In the genomic region with DNA sequence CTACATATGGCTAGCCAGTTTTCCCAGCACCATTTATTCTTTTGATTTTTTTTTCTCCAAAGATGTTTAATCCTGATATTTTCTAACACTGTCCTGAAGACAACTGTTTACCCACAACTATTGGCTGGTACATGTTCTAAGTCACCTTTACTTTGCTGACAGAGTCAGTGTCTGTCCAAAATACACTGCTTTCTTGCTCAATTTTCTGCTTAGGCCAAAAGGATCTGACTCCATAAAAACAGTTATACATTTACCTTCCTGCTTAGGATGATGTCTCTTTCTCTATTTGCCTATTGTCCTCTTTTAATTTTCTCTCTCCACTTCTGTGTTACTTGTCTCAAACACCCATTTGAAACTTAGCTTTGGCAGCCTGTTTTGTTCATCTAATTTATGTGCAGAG, we compare ENCODE assay signal across 34 cellular contexts. TPM values are rescaled to one million over a fixed set of nuclear protein-coding genes. Genes with fewer than 3 reads are reported as not detected.
"Had no signal": no experiment of that assay in that cellular context is flagged by ENCODE, and none has a peak within 500 bp of the region (broad histone marks: within the 10 kb centered on the region; RNA-seq: fewer than 3 reads in every experiment).

No MANE protein-coding gene starts in this region.

- H3K4me3 Mint-ChIP-seq: activated B cell treated with CpG ODN at 0.5 μM for 24 hours; activated CD4-positive, alpha-beta memory T cell treated with anti-CD3 and anti-CD28 coated beads, Interleukin-2, amount 10 ng/mL, durations not matched to agents 7 days and 5 days; activated CD4-positive, alpha-beta T cell treated with anti-CD3 and anti-CD28 coated beads, Interleukin-2, amount 10 ng/mL, durations not matched to agents 24 days and 14 days; activated CD8-positive, alpha-beta memory T cell treated with anti-CD3 and anti-CD28 coated beads, Interleukin-2, amount 10 ng/mL, durations not matched to agents 7 days and 5 days; activated CD8-positive, alpha-beta T cell treated with anti-CD3 and anti-CD28 coated beads, Interleukin-2, amount 10 ng/mL, durations not matched to agents 7 days and 5 days; activated naive CD4-positive, alpha-beta T cell treated with anti-CD3 and anti-CD28 coated beads, Interleukin-2, amount 10 ng/mL, durations not matched to agents 7 days and 5 days; activated naive CD4-positive, alpha-beta T cell treated with anti-CD3 and anti-CD28 coated beads, Interleukin-2, amount 50 U/mL, for 24 hours; activated naive CD8-positive, alpha-beta T cell; activated naive CD8-positive, alpha-beta T cell treated with anti-CD3 and anti-CD28 coated beads, Interleukin-2, amount 10 ng/mL, durations not matched to agents 7 days and 5 days; activated naive CD8-positive, alpha-beta T cell treated with anti-CD3 and anti-CD28 coated beads, Interleukin-2, amount 50 U/mL, for 24 hours; activated T-cell treated with anti-CD3 and anti-CD28 coated beads, Interleukin-2, amount 50 U/mL, for 24 hours; brain; T-helper 1 cell treated with Interleukin-12 subunit alpha and Interleukin-12 subunit beta and Interleukin-4 antibody, amounts not matched to agents 30 μg/mL and 1 μg/mL, for 36 hours; T-helper 2 cell treated with Interferon-gamma antibody and Interleukin-4, amounts not matched to agents 5 μg/mL and 100 μg/mL, for 36 hours had no signal

- H3K27me3 ChIP-seq: ascending aorta had no signal

- H3K4me1 Mint-ChIP-seq: activated B cell treated with CpG ODN at 0.5 μM for 24 hours; activated CD4-positive, alpha-beta memory T cell treated with anti-CD3 and anti-CD28 coated beads, Interleukin-2, amount 10 ng/mL, durations not matched to agents 7 days and 5 days; activated CD4-positive, alpha-beta T cell treated with anti-CD3 and anti-CD28 coated beads, Interleukin-2, amount 10 ng/mL, durations not matched to agents 24 days and 14 days; activated CD8-positive, alpha-beta memory T cell treated with anti-CD3 and anti-CD28 coated beads, Interleukin-2, amount 10 ng/mL, durations not matched to agents 7 days and 5 days; activated naive CD4-positive, alpha-beta T cell treated with anti-CD3 and anti-CD28 coated beads, Interleukin-2, amount 10 ng/mL, durations not matched to agents 7 days and 5 days; activated naive CD4-positive, alpha-beta T cell treated with anti-CD3 and anti-CD28 coated beads, Interleukin-2, amount 50 U/mL, for 24 hours; activated naive CD8-positive, alpha-beta T cell treated with anti-CD3 and anti-CD28 coated beads, Interleukin-2, amount 10 ng/mL, durations not matched to agents 7 days and 5 days; activated naive CD8-positive, alpha-beta T cell treated with anti-CD3 and anti-CD28 coated beads, Interleukin-2, amount 50 U/mL, for 24 hours; brain had no signal

- H3K36me3 Mint-ChIP-seq: activated CD8-positive, alpha-beta memory T cell treated with anti-CD3 and anti-CD28 coated beads, Interleukin-2, amount 10 ng/mL, durations not matched to agents 7 days and 5 days; activated naive CD4-positive, alpha-beta T cell treated with anti-CD3 and anti-CD28 coated beads, Interleukin-2, amount 10 ng/mL, durations not matched to agents 7 days and 5 days; activated naive CD4-positive, alpha-beta T cell treated with anti-CD3 and anti-CD28 coated beads, Interleukin-2, amount 50 U/mL, for 24 hours; activated naive CD8-positive, alpha-beta T cell; activated naive CD8-positive, alpha-beta T cell treated with anti-CD3 and anti-CD28 coated beads, Interleukin-2, amount 10 ng/mL, durations not matched to agents 7 days and 5 days; brain had no signal

- H3K36me3 ChIP-seq: ascending aorta had no signal

- H3K27ac ChIP-seq: ascending aorta, VCaP had no signal

- H3K9me3 ChIP-seq: ascending aorta had no signal

- H3K4me3 ChIP-seq: ascending aorta had no signal

- H3K27me3 Mint-ChIP-seq: activated B cell treated with CpG ODN at 0.5 μM for 24 hours; activated CD4-positive, alpha-beta memory T cell treated with anti-CD3 and anti-CD28 coated beads, Interleukin-2, amount 10 ng/mL, durations not matched to agents 7 days and 5 days; activated CD4-positive, alpha-beta T cell treated with anti-CD3 and anti-CD28 coated beads, Interleukin-2, amount 10 ng/mL, durations not matched to agents 24 days and 14 days; activated CD8-positive, alpha-beta memory T cell treated with anti-CD3 and anti-CD28 coated beads, Interleukin-2, amount 10 ng/mL, durations not matched to agents 7 days and 5 days; activated naive CD4-positive, alpha-beta T cell treated with anti-CD3 and anti-CD28 coated beads, Interleukin-2, amount 10 ng/mL, durations not matched to agents 7 days and 5 days; activated naive CD8-positive, alpha-beta T cell treated with anti-CD3 and anti-CD28 coated beads, Interleukin-2, amount 50 U/mL, for 24 hours; brain had no signal

- H3K27ac Mint-ChIP-seq: activated B cell treated with CpG ODN at 0.5 μM for 24 hours; activated CD4-positive, alpha-beta memory T cell treated with anti-CD3 and anti-CD28 coated beads, Interleukin-2, amount 10 ng/mL, durations not matched to agents 7 days and 5 days; activated CD4-positive, alpha-beta T cell treated with anti-CD3 and anti-CD28 coated beads, Interleukin-2, amount 10 ng/mL, durations not matched to agents 24 days and 14 days; activated CD8-positive, alpha-beta memory T cell treated with anti-CD3 and anti-CD28 coated beads, Interleukin-2, amount 10 ng/mL, durations not matched to agents 7 days and 5 days; activated CD8-positive, alpha-beta T cell treated with anti-CD3 and anti-CD28 coated beads, Interleukin-2, amount 10 ng/mL, durations not matched to agents 7 days and 5 days; activated naive CD4-positive, alpha-beta T cell treated with anti-CD3 and anti-CD28 coated beads, Interleukin-2, amount 10 ng/mL, durations not matched to agents 7 days and 5 days; activated naive CD4-positive, alpha-beta T cell treated with anti-CD3 and anti-CD28 coated beads, Interleukin-2, amount 50 U/mL, for 24 hours; activated naive CD8-positive, alpha-beta T cell; activated naive CD8-positive, alpha-beta T cell treated with anti-CD3 and anti-CD28 coated beads, Interleukin-2, amount 10 ng/mL, durations not matched to agents 7 days and 5 days; activated naive CD8-positive, alpha-beta T cell treated with anti-CD3 and anti-CD28 coated beads, Interleukin-2, amount 50 U/mL, for 24 hours; activated T-cell treated with anti-CD3 and anti-CD28 coated beads, Interleukin-2, amount 50 U/mL, for 24 hours; activated T-helper 2 cell treated with anti-CD3 and anti-CD28 coated beads, Interferon-gamma antibody, Interleukin-2, Interleukin-4, amounts not matched to agents 10 μg/mL and 5 μg/mL and 100 μg/mL, durations not matched to agents 14 hours and 24 hours and 36 hours; brain; T-helper 1 cell treated with Interleukin-12 subunit alpha and Interleukin-12 subunit beta and Interleukin-4 antibody, amounts not matched to agents 30 μg/mL and 1 μg/mL, for 36 hours; T-helper 2 cell treated with Interferon-gamma antibody and Interleukin-4, amounts not matched to agents 5 μg/mL and 100 μg/mL, for 36 hours had no signal

- ATAC-seq: activated CD8-positive, alpha-beta memory T cell treated with anti-CD3 and anti-CD28 coated beads, Interleukin-2, amount 10 ng/mL, durations not matched to agents 7 days and 5 days; activated CD8-positive, alpha-beta T cell treated with anti-CD3 and anti-CD28 coated beads, Interleukin-2, amount 10 ng/mL, durations not matched to agents 7 days and 5 days; activated naive CD8-positive, alpha-beta T cell treated with anti-CD3 and anti-CD28 coated beads, Interleukin-2, amount 50 U/mL, for 24 hours had no signal

- DNase-seq: activated B cell treated with CpG ODN at 0.5 μM for 24 hours; activated CD4-positive, alpha-beta memory T cell treated with anti-CD3 and anti-CD28 coated beads, Interleukin-2, amount 10 ng/mL, durations not matched to agents 7 days and 5 days; activated CD4-positive, alpha-beta T cell treated with anti-CD3 and anti-CD28 coated beads for 4 hours; activated CD4-positive, alpha-beta T cell treated with anti-CD3 and anti-CD28 coated beads, Interleukin-2, amount 10 ng/mL, durations not matched to agents 24 days and 14 days; activated CD4-positive, alpha-beta T cell treated with anti-CD3 and anti-CD28 coated beads, Interleukin-2, amount 50 U/mL, for 48 hours; activated CD4-positive, CD25-positive, alpha-beta regulatory T cell treated with anti-CD3 and anti-CD28 coated beads, Interleukin-2, amount 50 U/mL, for 72 hours; activated CD8-positive, alpha-beta memory T cell treated with anti-CD3 and anti-CD28 coated beads for 24 hours; activated CD8-positive, alpha-beta memory T cell treated with anti-CD3 and anti-CD28 coated beads, Interleukin-2, amount 10 ng/mL, durations not matched to agents 7 days and 5 days; activated CD8-positive, alpha-beta memory T cell treated with anti-CD3 and anti-CD28 coated beads, Interleukin-2, amount 50 U/mL, for 48 hours; activated CD8-positive, alpha-beta T cell treated with anti-CD3 and anti-CD28 coated beads, Interleukin-2, amount 10 ng/mL, durations not matched to agents 7 days and 5 days; activated effector memory CD4-positive, alpha-beta T cell treated with Interleukin-2 at 50 U/mL for 16 hours; activated gamma-delta T cell; activated naive CD4-positive, alpha-beta T cell treated with anti-CD3 and anti-CD28 coated beads, Interleukin-2, amount 10 ng/mL, durations not matched to agents 7 days and 5 days; activated naive CD4-positive, alpha-beta T cell treated with Interleukin-2 at 50 U/mL for 16 hours; activated naive CD8-positive, alpha-beta T cell treated with anti-CD3 and anti-CD28 coated beads, Interleukin-2, amount 10 ng/mL, durations not matched to agents 7 days and 5 days; activated naive CD8-positive, alpha-beta T cell treated with anti-CD3 and anti-CD28 coated beads, Interleukin-2, amount 50 U/mL, for 24 hours; activated T-cell treated with anti-CD3 and anti-CD28 coated beads, Interleukin-2, amount 50 U/mL, for 24 hours; activated T-cell treated with anti-CD3 and anti-CD28 coated beads, Interleukin-2, amount 50 U/mL, for 48 hours; amygdala; anterior cingulate cortex; central memory CD4-positive, alpha-beta T cell; T-helper 1 cell; T-helper 2 cell; T-helper 9 cell had no signal

- H3K9me3 Mint-ChIP-seq: activated CD4-positive, alpha-beta memory T cell treated with anti-CD3 and anti-CD28 coated beads, Interleukin-2, amount 10 ng/mL, durations not matched to agents 7 days and 5 days; activated CD4-positive, alpha-beta T cell treated with anti-CD3 and anti-CD28 coated beads, Interleukin-2, amount 10 ng/mL, durations not matched to agents 24 days and 14 days; activated naive CD4-positive, alpha-beta T cell treated with anti-CD3 and anti-CD28 coated beads, Interleukin-2, amount 10 ng/mL, durations not matched to agents 7 days and 5 days; activated naive CD4-positive, alpha-beta T cell treated with anti-CD3 and anti-CD28 coated beads, Interleukin-2, amount 50 U/mL, for 24 hours; activated naive CD8-positive, alpha-beta T cell treated with anti-CD3 and anti-CD28 coated beads, Interleukin-2, amount 10 ng/mL, durations not matched to agents 7 days and 5 days; activated T-cell treated with anti-CD3 and anti-CD28 coated beads, Interleukin-2, amount 50 U/mL, for 24 hours; activated T-helper 2 cell treated with anti-CD3 and anti-CD28 coated beads, Interferon-gamma antibody, Interleukin-2, Interleukin-4, amounts not matched to agents 10 μg/mL and 5 μg/mL and 100 μg/mL, durations not matched to agents 14 hours and 24 hours and 36 hours had no signal

- H3K4me1 ChIP-seq: ascending aorta had no signal

RNA-seq across cellular contexts. Expression of a gene that starts 3.2 kb away (rescaled TPM):
- total RNA-seq: activated B cell treated with CpG ODN at 0.5 μM for 24 hours; activated CD4-positive, alpha-beta memory T cell treated with anti-CD3 and anti-CD28 coated beads, Interleukin-2, amount 10 ng/mL, durations not matched to agents 7 days and 5 days; activated CD4-positive, alpha-beta T cell treated with anti-CD3 and anti-CD28 coated beads, Interleukin-2, amount 10 ng/mL, durations not matched to agents 24 days and 14 days; activated CD8-positive, alpha-beta memory T cell treated with anti-CD3 and anti-CD28 coated beads, Interleukin-2, amount 10 ng/mL, durations not matched to agents 7 days and 5 days; activated CD8-positive, alpha-beta T cell treated with anti-CD3 and anti-CD28 coated beads, Interleukin-2, amount 10 ng/mL, durations not matched to agents 7 days and 5 days; activated naive CD8-positive, alpha-beta T cell treated with anti-CD3 and anti-CD28 coated beads, Interleukin-2, amount 10 ng/mL, durations not matched to agents 7 days and 5 days; activated T-helper 2 cell treated with anti-CD3 and anti-CD28 coated beads, Interferon-gamma antibody, Interleukin-2, Interleukin-4, amounts not matched to agents 10 μg/mL and 5 μg/mL and 100 μg/mL, durations not matched to agents 14 hours and 24 hours and 36 hours had no signal

RNA-seq across cellular contexts. Expression of a gene that starts 28.1 kb away (rescaled TPM):
- total RNA-seq: activated B cell treated with CpG ODN at 0.5 μM for 24 hours; activated CD4-positive, alpha-beta memory T cell treated with anti-CD3 and anti-CD28 coated beads, Interleukin-2, amount 10 ng/mL, durations not matched to agents 7 days and 5 days; activated CD4-positive, alpha-beta T cell treated with anti-CD3 and anti-CD28 coated beads, Interleukin-2, amount 10 ng/mL, durations not matched to agents 24 days and 14 days; activated CD8-positive, alpha-beta memory T cell treated with anti-CD3 and anti-CD28 coated beads, Interleukin-2, amount 10 ng/mL, durations not matched to agents 7 days and 5 days; activated CD8-positive, alpha-beta T cell treated with anti-CD3 and anti-CD28 coated beads, Interleukin-2, amount 10 ng/mL, durations not matched to agents 7 days and 5 days; activated naive CD8-positive, alpha-beta T cell treated with anti-CD3 and anti-CD28 coated beads, Interleukin-2, amount 10 ng/mL, durations not matched to agents 7 days and 5 days; activated T-helper 2 cell treated with anti-CD3 and anti-CD28 coated beads, Interferon-gamma antibody, Interleukin-2, Interleukin-4, amounts not matched to agents 10 μg/mL and 5 μg/mL and 100 μg/mL, durations not matched to agents 14 hours and 24 hours and 36 hours had no signal

RNA-seq across cellular contexts. Expression of a gene that starts 58.6 kb away (rescaled TPM):
- total RNA-seq: activated B cell treated with CpG ODN at 0.5 μM for 24 hours; activated CD4-positive, alpha-beta memory T cell treated with anti-CD3 and anti-CD28 coated beads, Interleukin-2, amount 10 ng/mL, durations not matched to agents 7 days and 5 days; activated CD4-positive, alpha-beta T cell treated with anti-CD3 and anti-CD28 coated beads, Interleukin-2, amount 10 ng/mL, durations not matched to agents 24 days and 14 days; activated CD8-positive, alpha-beta memory T cell treated with anti-CD3 and anti-CD28 coated beads, Interleukin-2, amount 10 ng/mL, durations not matched to agents 7 days and 5 days; activated CD8-positive, alpha-beta T cell treated with anti-CD3 and anti-CD28 coated beads, Interleukin-2, amount 10 ng/mL, durations not matched to agents 7 days and 5 days; activated naive CD8-positive, alpha-beta T cell treated with anti-CD3 and anti-CD28 coated beads, Interleukin-2, amount 10 ng/mL, durations not matched to agents 7 days and 5 days; activated T-helper 2 cell treated with anti-CD3 and anti-CD28 coated beads, Interferon-gamma antibody, Interleukin-2, Interleukin-4, amounts not matched to agents 10 μg/mL and 5 μg/mL and 100 μg/mL, durations not matched to agents 14 hours and 24 hours and 36 hours; ascending aorta; cardiac septum; cerebellum had no signal
